15 cellular contexts compared by ENCODE assay signal in the genomic region with DNA sequence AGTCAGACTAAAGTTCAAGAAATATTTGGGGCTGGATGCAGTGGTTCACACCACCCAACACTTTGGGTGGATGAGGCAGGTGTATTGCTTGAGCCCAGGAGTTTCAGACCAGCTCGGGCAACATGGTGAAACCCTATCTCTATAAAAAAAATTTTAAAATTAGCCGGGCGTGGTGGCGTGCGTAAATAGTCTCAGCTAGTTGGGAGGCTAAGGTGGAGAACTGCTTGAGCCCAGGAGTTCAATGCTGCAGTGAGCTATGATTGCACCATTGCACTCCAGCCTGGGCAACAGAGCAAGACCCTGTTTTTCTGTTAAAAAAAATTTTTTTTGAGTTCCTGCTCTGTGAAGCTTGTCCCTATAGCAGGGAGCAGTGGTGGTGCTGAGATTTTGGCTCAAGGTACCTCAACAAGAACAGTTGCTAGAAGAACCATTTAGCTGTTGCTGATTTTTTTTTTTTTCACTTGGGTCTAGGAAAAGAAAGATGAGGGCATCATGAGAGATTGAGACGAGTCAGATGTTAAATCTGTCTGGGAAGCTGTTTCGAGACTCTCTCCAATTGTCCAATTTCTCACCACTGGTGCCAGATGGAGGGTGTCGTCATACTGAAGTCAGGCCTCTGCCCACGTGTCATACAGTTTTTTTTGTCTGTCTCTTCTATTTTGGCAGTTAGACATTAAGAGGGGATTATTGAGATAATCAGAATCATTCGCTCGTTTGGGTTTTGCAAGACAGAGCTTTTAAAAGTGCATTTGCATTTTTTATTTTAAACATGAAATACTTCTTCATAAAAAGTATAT. TPM values are rescaled to one million over a fixed set of nuclear protein-coding genes. Genes with fewer than 3 reads are reported as not detected.
DNase-seq lines count a peak whose midpoint lies in the region; ATAC-seq and TF ChIP-seq lines count a peak whose summit lies in the region.
"Had no signal": no experiment of that assay in that cellular context is flagged by ENCODE, and none has a peak within 500 bp of the region (broad histone marks: within the 10 kb centered on the region; RNA-seq: fewer than 3 reads in every experiment).

No MANE protein-coding gene starts in this region.

- POLR2A ChIA-PET in CD4-positive, alpha-beta T cell (lab: Charles Lee), result no interaction called here
- POLR2A ChIA-PET in activated CD8-positive, alpha-beta T cell treated with anti-CD3 and anti-CD28 coated beads, Interleukin-2, amount 10 ng/mL, durations not matched to agents 7 days and 5 days (lab: Charles Lee), result interaction anchor here (0.6 to 1.1 kb wide), 3 partner anchors 19 to 318 kb away, joined by 3 to 4 read pairs (median 3); no protein-coding TSS in a partner anchor

- no peaks in the 10 kb centered on the region for H3K27me3 Mint-ChIP-seq in CD4-positive, alpha-beta T cell
- no peaks in the 10 kb centered on the region for H3K27me3 Mint-ChIP-seq in natural killer cell (ENCODE audit: low read depth in 2 of 2)
- H3K27me3 Mint-ChIP-seq in activated CD8-positive, alpha-beta T cell treated with anti-CD3 and anti-CD28 coated beads, Interleukin-2, amount 10 ng/mL, durations not matched to agents 7 days and 5 days (ENCODE audit: low read depth), result no peaks in the 10 kb centered on the region

- H3K4me1 Mint-ChIP-seq in CD4-positive, alpha-beta T cell (ENCODE audit: low read depth), result peaks cover 45% of the 10 kb centered on the region
- peaks cover 24 to 54% of the 10 kb centered on the region in 2 donors for H3K4me1 Mint-ChIP-seq in natural killer cell
- peaks cover 35% of the 10 kb centered on the region for H3K4me1 Mint-ChIP-seq in activated CD8-positive, alpha-beta T cell treated with anti-CD3 and anti-CD28 coated beads, Interleukin-2, amount 10 ng/mL, durations not matched to agents 7 days and 5 days (ENCODE audit: low read depth)

- peak overlapping the region; percentile 47 for H3K27ac Mint-ChIP-seq in CD4-positive, alpha-beta T cell
- H3K27ac Mint-ChIP-seq in natural killer cell, result peak overlapping the region; percentile 63 to 77
- H3K27ac Mint-ChIP-seq in activated CD8-positive, alpha-beta T cell treated with anti-CD3 and anti-CD28 coated beads, Interleukin-2, amount 10 ng/mL, durations not matched to agents 7 days and 5 days, result no peak overlapping the region
- H3K27ac Mint-ChIP-seq: nephron had no signal

- H3K4me3 Mint-ChIP-seq in CD4-positive, alpha-beta T cell, result peak overlapping the region; percentile 71
- peak overlapping the region; percentile 53 for H3K4me3 Mint-ChIP-seq in natural killer cell
- no peak overlapping the region for H3K4me3 Mint-ChIP-seq in activated CD8-positive, alpha-beta T cell treated with anti-CD3 and anti-CD28 coated beads, Interleukin-2, amount 10 ng/mL, durations not matched to agents 7 days and 5 days

- CTCF ChIA-PET in CD4-positive, alpha-beta T cell (lab: Charles Lee), result no interaction called here
- CTCF ChIA-PET in activated CD8-positive, alpha-beta T cell treated with anti-CD3 and anti-CD28 coated beads, Interleukin-2, amount 10 ng/mL, durations not matched to agents 7 days and 5 days (lab: Charles Lee), result interaction anchor here (0.8 to 1.4 kb wide), 3 partner anchors 13 to 48 kb away, joined by 3 to 4 read pairs (median 3); no protein-coding TSS in a partner anchor

- no peak for ATAC-seq in CD4-positive, alpha-beta T cell (ENCODE audit: poor library complexity)
- ATAC-seq in natural killer cell, result no peak
- ATAC-seq in activated CD4-positive, CD25-positive, alpha-beta regulatory T cell treated with anti-CD3 and anti-CD28 coated beads, Interleukin-2, amount 50 U/mL, for 24 hours, result no peak
- no peak for ATAC-seq in activated CD8-positive, alpha-beta T cell treated with anti-CD3 and anti-CD28 coated beads, Interleukin-2, amount 10 ng/mL, durations not matched to agents 7 days and 5 days
- ATAC-seq: Right ventricle myocardium inferior had no signal

- no peaks in the 10 kb centered on the region for H3K9me3 Mint-ChIP-seq in CD4-positive, alpha-beta T cell
- no peaks in the 10 kb centered on the region for H3K9me3 Mint-ChIP-seq in natural killer cell
- H3K9me3 Mint-ChIP-seq in activated CD8-positive, alpha-beta T cell treated with anti-CD3 and anti-CD28 coated beads, Interleukin-2, amount 10 ng/mL, durations not matched to agents 7 days and 5 days (ENCODE audit: insufficient read depth), result no peaks in the 10 kb centered on the region
- H3K9me3 Mint-ChIP-seq: nephron had no signal

- H3K27ac ChIP-seq in CD4-positive, alpha-beta T cell (ENCODE audit: low read depth, low read length), result no peak overlapping the region
- peak overlapping the region in 39 of 59 donors; percentile 5 to 75 (median 41) for H3K27ac ChIP-seq in dorsolateral prefrontal cortex
- H3K27ac ChIP-seq: thoracic aorta had no signal

- intact Hi-C loops in CD4-positive, alpha-beta T cell (cut with DNase I, micrococcal nuclease), result no loop called here
- intact Hi-C loops in dorsolateral prefrontal cortex (cut with DNase I) (no loop called here), natural killer cell (cut with micrococcal nuclease) (no loop called here)

- no peak for DNase-seq in CD4-positive, alpha-beta T cell
- DNase-seq in MG63 (peak; percentile 36), dorsolateral prefrontal cortex (peak in 2 of 10 donors; percentile 31 to 32), natural killer cell (no peak), SKM-1 treated with dmso at 0.1 percent for 144 hours (lab: John Stamatoyannopoulos, UW; ENCODE audit: unreplicated experiment) (no peak)
- no peak for DNase-seq in activated CD4-positive, CD25-positive, alpha-beta regulatory T cell treated with anti-CD3 and anti-CD28 coated beads, Interleukin-2, amount 50 U/mL, for 72 hours
- no peak for DNase-seq in activated CD8-positive, alpha-beta T cell treated with anti-CD3 and anti-CD28 coated beads, Interleukin-2, amount 10 ng/mL, durations not matched to agents 7 days and 5 days
- DNase-seq: activated CD8-positive, alpha-beta memory T cell treated with anti-CD3 and anti-CD28 coated beads, Interleukin-2, amount 50 U/mL, for 4 hours; kidney; NCI-H1436 had no signal

- H3K36me3 ChIP-seq in MG63, result no peaks in the 10 kb centered on the region
- H3K36me3 ChIP-seq: thoracic aorta had no signal

- H3K27me3 ChIP-seq in CD4-positive, alpha-beta T cell (ENCODE audit: control insufficient read depth, insufficient read depth, low read length), result no peaks in the 10 kb centered on the region
- H3K27me3 ChIP-seq in MG63, result peaks cover 12% of the 10 kb centered on the region; the same call in 1 of the 2 replicates
- H3K27me3 ChIP-seq in dorsolateral prefrontal cortex, result no peaks in the 10 kb centered on the region

- no peaks in the 10 kb centered on the region for H3K9me3 ChIP-seq in CD4-positive, alpha-beta T cell (ENCODE audit: control insufficient read depth, low read length)
- no peaks in the 10 kb centered on the region for H3K9me3 ChIP-seq in MG63
- H3K9me3 ChIP-seq: thoracic aorta had no signal

- H3K4me3 ChIP-seq in MG63, result no peak overlapping the region
- no peak overlapping the region for H3K4me3 ChIP-seq in dorsolateral prefrontal cortex
- H3K4me3 ChIP-seq: skin epidermis, thoracic aorta had no signal

- H3K36me3 Mint-ChIP-seq in CD4-positive, alpha-beta T cell (ENCODE audit: low read depth), result peaks cover 15% of the 10 kb centered on the region
- H3K36me3 Mint-ChIP-seq in natural killer cell, result no peaks in the 10 kb centered on the region
- peaks cover 10% of the 10 kb centered on the region for H3K36me3 Mint-ChIP-seq in activated CD8-positive, alpha-beta T cell treated with anti-CD3 and anti-CD28 coated beads, Interleukin-2, amount 10 ng/mL, durations not matched to agents 7 days and 5 days (ENCODE audit: low read depth)

- no peak for TF ChIP-seq CTCF in CD4-positive, alpha-beta T cell (IDR thresholded peaks at IDR 0.05)
- TF ChIP-seq CTCF in dorsolateral prefrontal cortex (IDR thresholded peaks at IDR 0.05 in 54 of 56, conservative IDR thresholded peaks at IDR 0.05 in 2 of 56; ENCODE audit: low read depth in 1 of 56, partially characterized antibody in 56 of 56) (no peak), natural killer cell (IDR thresholded peaks at IDR 0.05) (no peak)

RNA-seq across cellular contexts. Expression of gene SLC25A42, which starts 3.7 kb away (rescaled TPM):
- total RNA-seq in CD4-positive, alpha-beta T cell, result 10 to 100 TPM; 15.1 to 15.4 TPM
- 2.0 and 10.0 TPM in 2 replicates for total RNA-seq in MG63 (2014; rRNA removed; shearing (Covaris generic); ENCODE audit: low replicate concordance)
- total RNA-seq in dorsolateral prefrontal cortex (10 to 100 TPM; 17.0 to 52.0 (median 27.3) TPM), natural killer cell (10 to 100 TPM; 34.6 to 50.3 (median 41.8) TPM)
- total RNA-seq in activated CD8-positive, alpha-beta T cell treated with anti-CD3 and anti-CD28 coated beads, Interleukin-2, amount 10 ng/mL, durations not matched to agents 7 days and 5 days, result 10 to 100 TPM; 20.1 to 20.2 TPM

RNA-seq across cellular contexts. Expression of gene ARMC6, which starts 34.1 kb away (rescaled TPM):
- total RNA-seq in CD4-positive, alpha-beta T cell, result 1 to 10 TPM; 5.9 to 6.0 TPM
- total RNA-seq in MG63 (2014; rRNA removed; shearing (Covaris generic); ENCODE audit: low replicate concordance), result 219 and 267 TPM in 2 replicates
- total RNA-seq in dorsolateral prefrontal cortex (10 to 100 TPM; 16.2 to 34.3 (median 24.2) TPM), natural killer cell (10 to 100 TPM; 19.3 to 21.2 (median 21.0) TPM)
- 10 to 100 TPM; 33.4 to 35.4 TPM for total RNA-seq in activated CD8-positive, alpha-beta T cell treated with anti-CD3 and anti-CD28 coated beads, Interleukin-2, amount 10 ng/mL, durations not matched to agents 7 days and 5 days

RNA-seq across cellular contexts. Expression of gene SUGP2, which starts 34.2 kb away (rescaled TPM):
- 100 to 1,000 TPM; 106 to 110 TPM for total RNA-seq in CD4-positive, alpha-beta T cell
- total RNA-seq in MG63 (2014; rRNA removed; shearing (Covaris generic); ENCODE audit: low replicate concordance), result 57.3 and 58.7 TPM in 2 replicates
- total RNA-seq in dorsolateral prefrontal cortex, result 100 to 1,000 TPM; 143 to 254 (median 191) TPM
- 100 to 1,000 TPM; 220 to 237 (median 236) TPM for total RNA-seq in natural killer cell
- total RNA-seq in activated CD8-positive, alpha-beta T cell treated with anti-CD3 and anti-CD28 coated beads, Interleukin-2, amount 10 ng/mL, durations not matched to agents 7 days and 5 days, result 100 to 1,000 TPM; 123 to 124 TPM
